In the genomic region with DNA sequence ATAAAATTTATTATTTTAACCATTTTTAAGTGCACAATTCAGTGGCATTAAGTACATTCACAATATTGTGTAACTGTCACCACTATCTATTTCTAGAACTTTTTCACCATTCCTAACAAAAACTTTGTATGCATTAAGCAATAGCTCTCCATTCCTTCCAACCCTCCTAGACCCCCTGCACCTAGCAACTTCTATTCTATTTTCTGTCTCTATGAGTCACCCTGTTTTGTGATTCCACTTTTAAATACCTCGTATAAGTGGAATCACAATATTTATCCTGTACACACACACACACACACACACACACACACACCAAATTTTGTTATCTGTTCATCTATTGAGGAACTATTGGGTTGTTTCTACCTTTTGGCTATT, we compare ENCODE assay signal across 16 cellular contexts.
DNase-seq lines count a peak whose midpoint lies in the region; ATAC-seq and TF ChIP-seq lines count a peak whose summit lies in the region.
"Had no signal": no experiment of that assay in that cellular context is flagged by ENCODE, and none has a peak within 500 bp of the region (broad histone marks: within the 10 kb centered on the region; RNA-seq: fewer than 3 reads in every experiment).

No MANE protein-coding gene starts in this region.

- no peak for TF ChIP-seq EP300 in transverse colon (IDR thresholded peaks at IDR 0.05; ENCODE audit: low read depth)

- no peak overlapping the region for H3K4me3 Mint-ChIP-seq in activated naive CD4-positive, alpha-beta T cell treated with anti-CD3 and anti-CD28 coated beads, Interleukin-2, amount 10 ng/mL, durations not matched to agents 7 days and 5 days
- no peak overlapping the region for H3K4me3 Mint-ChIP-seq in activated CD4-positive, alpha-beta memory T cell treated with anti-CD3 and anti-CD28 coated beads for 36 hours
- H3K4me3 Mint-ChIP-seq: naive thymus-derived CD8-positive, alpha-beta T cell; type B pancreatic cell had no signal

- H3K36me3 ChIP-seq in transverse colon, result no peaks in the 10 kb centered on the region

- CTCF ChIA-PET in activated naive CD4-positive, alpha-beta T cell treated with anti-CD3 and anti-CD28 coated beads, Interleukin-2, amount 10 ng/mL, durations not matched to agents 7 days and 5 days (lab: Charles Lee), result no interaction called here
- CTCF ChIA-PET in activated CD4-positive, alpha-beta memory T cell treated with anti-CD3 and anti-CD28 coated beads for 36 hours (lab: Charles Lee), result interaction anchor here (2.0 to 4.5 kb wide), 2 partner anchors 29 to 59 kb away, joined by 5 to 19 read pairs; no protein-coding TSS in a partner anchor

- H3K27me3 ChIP-seq in transverse colon, result no peaks in the 10 kb centered on the region

- H3K27ac Mint-ChIP-seq in activated naive CD4-positive, alpha-beta T cell treated with anti-CD3 and anti-CD28 coated beads, Interleukin-2, amount 10 ng/mL, durations not matched to agents 7 days and 5 days, result peak overlapping the region; percentile 95
- peak overlapping the region; percentile 99 for H3K27ac Mint-ChIP-seq in activated CD4-positive, alpha-beta memory T cell treated with anti-CD3 and anti-CD28 coated beads for 36 hours
- H3K27ac Mint-ChIP-seq: type B pancreatic cell had no signal

- WGBS in transverse colon (ENCODE audit: low coverage in 1 of 2), 2 donors, result 57 to 63% methylated on average over 1 of the region's 1 CpG

- H3K9me3 ChIP-seq in transverse colon, result no peaks in the 10 kb centered on the region

- intact Hi-C loops in activated CD4-positive, alpha-beta memory T cell treated with anti-CD3 and anti-CD28 coated beads for 36 hours (cut with micrococcal nuclease), result no loop called here
- intact Hi-C loops in transverse colon (cut with DNase I; ENCODE audit: low total_unique reads), result loop anchor here (10.0 kb wide), 1 partner anchor 86 kb away; a partner anchor contains a TSS

- H3K27me3 Mint-ChIP-seq in activated naive CD4-positive, alpha-beta T cell treated with anti-CD3 and anti-CD28 coated beads, Interleukin-2, amount 10 ng/mL, durations not matched to agents 7 days and 5 days, result no peaks in the 10 kb centered on the region
- no peaks in the 10 kb centered on the region for H3K27me3 Mint-ChIP-seq in activated CD4-positive, alpha-beta memory T cell treated with anti-CD3 and anti-CD28 coated beads for 36 hours
- H3K27me3 Mint-ChIP-seq: naive thymus-derived CD8-positive, alpha-beta T cell; type B pancreatic cell had no signal

- in situ Hi-C loops in transverse colon (cut with MboI; ENCODE audit: low pct_ligation_motif_present in 1 of 4, low pct_unique_long_range_greater_than_20kb in 1 of 4, low sequenced_read_pairs in 3 of 4), result no loop called here

- H3K4me1 ChIP-seq in transverse colon, result peaks cover 26 to 72% (median 38%) of the 10 kb centered on the region in 4 donors

- peak overlapping the region in 3 of 4 donors; percentile 0 to 5 (median 4) for H3K27ac ChIP-seq in transverse colon

- ATAC-seq in GM21786 (IDR thresholded peaks at IDR 0.05; ENCODE audit: unreplicated experiment), result no peak
- ATAC-seq in GM21717 (IDR thresholded peaks at IDR 0.05; ENCODE audit: unreplicated experiment), result no peak
- ATAC-seq: naive thymus-derived CD8-positive, alpha-beta T cell had no signal

- POLR2A ChIA-PET in activated CD4-positive, alpha-beta memory T cell treated with anti-CD3 and anti-CD28 coated beads for 36 hours (lab: Charles Lee), result interaction anchor here (6.3 kb wide), 1 partner anchor 58 kb away, joined by 136 read pairs; no protein-coding TSS in a partner anchor

- DNase-seq in activated naive CD4-positive, alpha-beta T cell treated with anti-CD3 and anti-CD28 coated beads, Interleukin-2, amount 10 ng/mL, durations not matched to agents 7 days and 5 days, result no peak
- DNase-seq in activated naive CD4-positive, alpha-beta T cell treated with Interleukin-2 at 50 U/mL for 16 hours, result no peak
- DNase-seq in activated CD4-positive, alpha-beta memory T cell treated with anti-CD3 and anti-CD28 coated beads for 36 hours, result no peak
- DNase-seq in fibroblast of the aortic adventitia (ENCODE audit: low read depth) (peak; percentile 43), transverse colon (no peak), islet precursor cell (no peak)
- DNase-seq: activated gamma-delta T cell treated with Interleukin-2 at 50 U/mL for 16 hours; foreskin melanocyte; naive thymus-derived CD8-positive, alpha-beta T cell; NCI-H1092; NCI-H2171; stimulated activated CD4-positive, alpha-beta T cell treated with anti-CD3 and anti-CD28 coated beads, Interleukin-2, amount 100 ng/mL, for 48 hours; T-helper 9 cell had no signal

- peaks cover 92% of the 10 kb centered on the region for H3K4me1 Mint-ChIP-seq in activated naive CD4-positive, alpha-beta T cell treated with anti-CD3 and anti-CD28 coated beads, Interleukin-2, amount 10 ng/mL, durations not matched to agents 7 days and 5 days
- H3K4me1 Mint-ChIP-seq in activated CD4-positive, alpha-beta memory T cell treated with anti-CD3 and anti-CD28 coated beads for 36 hours (ENCODE audit: low read depth), result peaks cover 93% of the 10 kb centered on the region

- H3K36me3 Mint-ChIP-seq in activated naive CD4-positive, alpha-beta T cell treated with anti-CD3 and anti-CD28 coated beads, Interleukin-2, amount 10 ng/mL, durations not matched to agents 7 days and 5 days, result peaks cover 60% of the 10 kb centered on the region
- peaks cover 41% of the 10 kb centered on the region for H3K36me3 Mint-ChIP-seq in activated CD4-positive, alpha-beta memory T cell treated with anti-CD3 and anti-CD28 coated beads for 36 hours

- H3K9me3 Mint-ChIP-seq in activated naive CD4-positive, alpha-beta T cell treated with anti-CD3 and anti-CD28 coated beads, Interleukin-2, amount 10 ng/mL, durations not matched to agents 7 days and 5 days, result peaks cover under 1% of the 10 kb centered on the region
- no peaks in the 10 kb centered on the region for H3K9me3 Mint-ChIP-seq in activated CD4-positive, alpha-beta memory T cell treated with anti-CD3 and anti-CD28 coated beads for 36 hours
- H3K9me3 Mint-ChIP-seq: naive thymus-derived CD8-positive, alpha-beta T cell; type B pancreatic cell had no signal

- no peak overlapping the region for H3K4me3 ChIP-seq in fibroblast of the aortic adventitia (ENCODE audit: low read depth, low read length)
- no peak overlapping the region for H3K4me3 ChIP-seq in transverse colon

- TF ChIP-seq CTCF in fibroblast of the aortic adventitia (IDR thresholded peaks at IDR 0.05; ENCODE audit: insufficient read depth, low read length) (no peak), transverse colon (IDR thresholded peaks at IDR 0.05) (no peak)

- no peak for TF ChIP-seq POLR2A in transverse colon (IDR thresholded peaks at IDR 0.05)
